Comparison of ENCODE assay signal across 8 cellular contexts in the genomic region with DNA sequence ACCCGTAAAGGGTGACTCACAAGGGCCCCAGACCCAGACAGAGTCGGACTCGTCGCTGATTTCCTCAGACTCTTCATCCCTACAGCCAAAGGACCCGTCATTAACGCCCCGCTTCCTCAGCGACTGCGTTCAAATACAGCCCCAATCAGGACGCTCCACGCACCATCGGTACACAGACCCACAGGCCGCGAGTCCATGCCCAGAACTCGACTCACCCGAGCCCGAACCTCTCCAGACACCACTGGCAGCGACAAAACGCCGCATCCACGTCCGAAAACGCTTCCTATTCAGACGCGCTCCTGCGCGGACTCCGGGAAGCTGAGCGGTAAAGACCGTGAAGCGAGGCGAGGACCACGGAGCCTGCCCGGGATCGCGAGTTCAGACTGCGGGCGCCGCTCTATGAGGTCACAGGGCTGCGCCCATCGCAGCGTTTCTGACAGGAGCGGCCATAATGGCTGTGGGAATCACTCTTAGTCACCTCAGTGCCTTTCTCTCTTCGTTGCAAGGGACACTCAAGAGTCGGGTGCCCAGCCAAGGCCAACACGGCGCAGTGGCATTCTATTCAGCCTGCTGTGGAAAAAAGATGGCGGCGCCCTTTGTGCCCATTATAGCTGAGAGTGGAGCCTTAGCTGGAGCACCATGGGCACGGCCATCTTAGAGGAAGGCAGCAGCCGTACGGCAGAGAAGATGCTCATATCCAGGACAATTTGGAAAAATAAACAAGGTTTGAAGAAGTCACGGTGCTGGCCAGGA. TPM values are rescaled to one million over a fixed set of nuclear protein-coding genes. Genes with fewer than 3 reads are reported as not detected.
DNase-seq lines count a peak whose midpoint lies in the region; ATAC-seq, FAIRE-seq and TF ChIP-seq lines count a peak whose summit lies in the region.

TSS of gene ZNF614 (minus strand) at position 353 of the 753 bp plus-strand sequence. CDS start 2,634 bp downstream, outside the sequence.

- ATAC-seq in HG02678 (IDR thresholded peaks at IDR 0.05; ENCODE audit: unreplicated experiment) (peak; percentile 88), T-helper 17 cell (peak; percentile 89), upper lobe of right lung (peak; percentile 99)

- peak within 1 kb of the TSS; percentile 96 for H3K27ac ChIP-seq in left ventricle myocardium inferior (replicated peaks)
- H3K27ac ChIP-seq in upper lobe of right lung = peak within 1 kb of the TSS; percentile 96

- H3K9me3 Mint-ChIP-seq in progenitor cell of endocrine pancreas (ENCODE audit: low read depth) = peaks cover 47% of the 10 kb centered on the region

- intact Hi-C loops in left ventricle myocardium inferior (cut with micrococcal nuclease) = no loop called here
- intact Hi-C loops in upper lobe of right lung (cut with DNase I) = no loop called here

- H3K36me3 Mint-ChIP-seq in T-helper 17 cell (ENCODE audit: low read depth) = peaks cover 7% of the 10 kb centered on the region
- peaks cover 64% of the 10 kb centered on the region for H3K36me3 Mint-ChIP-seq in progenitor cell of endocrine pancreas (ENCODE audit: insufficient read depth)

- FAIRE-seq in GM12891 (lab: Jason Lieb, UNC) = peak; percentile 90

- H3K27me3 Mint-ChIP-seq in T-helper 17 cell = no peaks in the 10 kb centered on the region
- H3K27me3 Mint-ChIP-seq in progenitor cell of endocrine pancreas = no peaks in the 10 kb centered on the region

- H3K27me3 ChIP-seq in left ventricle myocardium inferior (ENCODE audit: low read depth) (no peaks in the 10 kb centered on the region), upper lobe of right lung (no peaks in the 10 kb centered on the region)

- H3K9me3 ChIP-seq in T-helper 17 cell (ENCODE audit: control insufficient read depth, low read length, poor library complexity, severe bottlenecking) (peaks cover 56% of the 10 kb centered on the region), left ventricle myocardium inferior (replicated peaks) (peaks cover 55% of the 10 kb centered on the region), upper lobe of right lung (peaks cover 35% of the 10 kb centered on the region)

- H3K27ac Mint-ChIP-seq in T-helper 17 cell (peak within 1 kb of the TSS; percentile 98), progenitor cell of endocrine pancreas (peak within 1 kb of the TSS; percentile 96)

- peak within 1 kb of the TSS; percentile 94 for H3K4me3 Mint-ChIP-seq in T-helper 17 cell
- peak within 1 kb of the TSS; percentile 97 for H3K4me3 Mint-ChIP-seq in progenitor cell of endocrine pancreas (ENCODE audit: low read depth)

- H3K36me3 ChIP-seq in left ventricle myocardium inferior = peaks cover 55% of the 10 kb centered on the region
- peaks cover 21% of the 10 kb centered on the region for H3K36me3 ChIP-seq in upper lobe of right lung

- H3K4me1 Mint-ChIP-seq in T-helper 17 cell (peaks cover 14% of the 10 kb centered on the region), progenitor cell of endocrine pancreas (ENCODE audit: low read depth) (peaks cover 16% of the 10 kb centered on the region)

- TF ChIP-seq POLR2A in GM12891 (IDR thresholded peaks at IDR 0.05; ENCODE audit: low read depth, low read length) = peak; percentile 96

- DNase-seq in GM12891 (ENCODE audit: insufficient read length, low spot score) = peak; percentile 77
- DNase-seq in NCI-H1436 (lab: John Stamatoyannopoulos, UW) = peak; percentile 79
- DNase-seq in T-helper 17 cell = peak; percentile 56 to 79 (median 57)
- peak; percentile 46 to 98 (median 84) for DNase-seq in amygdala (lab: John Stamatoyannopoulos, UW)
- DNase-seq in left ventricle myocardium inferior = peak; percentile 89
- peak; percentile 68 for DNase-seq in progenitor cell of endocrine pancreas (ENCODE audit: low spot score, unreplicated experiment)
- peak; percentile 94 for DNase-seq in upper lobe of right lung

- peaks cover 18% of the 10 kb centered on the region for H3K4me1 ChIP-seq in left ventricle myocardium inferior
- peaks cover 4% of the 10 kb centered on the region for H3K4me1 ChIP-seq in upper lobe of right lung

- TF ChIP-seq CTCF in left ventricle myocardium inferior (IDR thresholded peaks at IDR 0.05; ENCODE audit: borderline replicate concordance) (no peak), progenitor cell of endocrine pancreas (IDR thresholded peaks at IDR 0.05; ENCODE audit: unreplicated experiment) (no peak), upper lobe of right lung (IDR thresholded peaks at IDR 0.05) (no peak)

- H3K4me3 ChIP-seq in left ventricle myocardium inferior (peak within 1 kb of the TSS; percentile 86), upper lobe of right lung (peak within 1 kb of the TSS; percentile 69)

TF ChIP-seq in GM12891, 5 proteins besides CTCF, POLR2A, EP300 and RAD21:
- TF ChIP-seq TAF1 (IDR thresholded peaks at IDR 0.05; ENCODE audit: low read depth, low read length) = peak; percentile 84
- peak; percentile 96 for TF ChIP-seq POLR2AphosphoS5 (IDR thresholded peaks at IDR 0.05; ENCODE audit: low read depth, low read length)
- TF ChIP-seq SPI1 (IDR thresholded peaks at IDR 0.05; ENCODE audit: low read depth, low read length) = peak; percentile 30; the same call in 1 of the 2 replicates
- peak; percentile 87 for TF ChIP-seq POU2F2 (IDR thresholded peaks at IDR 0.05; ENCODE audit: low read depth, low read length)
- TF ChIP-seq PAX5 (IDR thresholded peaks at IDR 0.05; ENCODE audit: insufficient read depth, low read length, severe bottlenecking) = no peak

RNA-seq across cellular contexts. Expression of gene ZNF614, which starts in this region (rescaled TPM):
- polyA plus RNA-seq in GM12891 (2012; ENCODE audit: low read depth, missing spikeins) = 4.4 TPM
- 1 to 10 TPM; 6.6 to 8.0 TPM for total RNA-seq in T-helper 17 cell
- 5.5 TPM for total RNA-seq in left ventricle myocardium inferior
- total RNA-seq in progenitor cell of endocrine pancreas = 14.4 and 14.8 TPM in 2 replicates
- 7.6 TPM for total RNA-seq in upper lobe of right lung

Comparison
In these comparisons a context has a peak if more than half of its experiments do, and no peak if none do; other contexts are left out.
1. Peak in every context shown above with its lines: DNase-seq, ATAC-seq, H3K4me3 ChIP-seq and H3K27ac ChIP-seq.